24 cellular contexts compared by ENCODE assay signal in genomic region chr6:897561-898207, GRCh38.
"Had no signal": no experiment of that assay in that cellular context is flagged by ENCODE, and none has a peak within 500 bp of the region (broad histone marks: within the 10 kb centered on the region; RNA-seq: fewer than 3 reads in every experiment).

No MANE protein-coding gene starts in this region.

- H3K9me3 Mint-ChIP-seq: activated CD4-positive, alpha-beta T cell treated with anti-CD3 and anti-CD28 coated beads, Interleukin-2, amount 10 ng/mL, durations not matched to agents 7 days and 5 days; activated naive CD4-positive, alpha-beta T cell treated with anti-CD3 and anti-CD28 coated beads, Interleukin-2, amount 50 U/mL, for 24 hours; activated T-cell treated with anti-CD3 and anti-CD28 coated beads, Interleukin-2, amount 50 U/mL, for 72 hours; nephron progenitor cell had no signal

- H3K27me3 ChIP-seq: ascending aorta, foreskin keratinocyte, right atrium auricular region, tibial nerve, uterus had no signal

- H3K4me1 ChIP-seq: ascending aorta, breast epithelium, foreskin keratinocyte, right atrium auricular region, uterus had no signal

- H3K9me3 ChIP-seq: ascending aorta, breast epithelium, right atrium auricular region, tibial nerve, uterus had no signal

- ATAC-seq: activated T-cell treated with anti-CD3 and anti-CD28 coated beads, Interleukin-2, amount 50 U/mL, for 72 hours; foreskin keratinocyte; left lobe of liver; stimulated activated naive CD8-positive, alpha-beta T cell treated with anti-CD3 and anti-CD28 coated beads, Interleukin-15, Interleukin-2, amounts not matched to agents 100 U/mL and 50 U/mL, for 24 hours had no signal

- H3K4me1 Mint-ChIP-seq: activated CD4-positive, alpha-beta T cell treated with anti-CD3 and anti-CD28 coated beads, Interleukin-2, amount 10 ng/mL, durations not matched to agents 7 days and 5 days; activated naive CD4-positive, alpha-beta T cell treated with anti-CD3 and anti-CD28 coated beads, Interleukin-2, amount 50 U/mL, for 24 hours; nephron progenitor cell had no signal

- H3K4me3 Mint-ChIP-seq: activated CD4-positive, alpha-beta T cell treated with anti-CD3 and anti-CD28 coated beads, Interleukin-2, amount 10 ng/mL, durations not matched to agents 7 days and 5 days; activated naive CD4-positive, alpha-beta T cell treated with anti-CD3 and anti-CD28 coated beads, Interleukin-2, amount 50 U/mL, for 24 hours; nephron progenitor cell had no signal

- H3K27ac Mint-ChIP-seq: activated CD4-positive, alpha-beta T cell treated with anti-CD3 and anti-CD28 coated beads, Interleukin-2, amount 10 ng/mL, durations not matched to agents 7 days and 5 days; activated naive CD4-positive, alpha-beta T cell treated with anti-CD3 and anti-CD28 coated beads, Interleukin-2, amount 50 U/mL, for 24 hours; activated T-cell treated with anti-CD3 and anti-CD28 coated beads, Interleukin-2, amount 50 U/mL, for 72 hours; nephron progenitor cell; progenitor cell of endocrine pancreas had no signal

- DNase-seq: activated CD4-positive, alpha-beta T cell treated with anti-CD3 and anti-CD28 coated beads, Interleukin-2, amount 10 ng/mL, durations not matched to agents 7 days and 5 days; activated CD8-positive, alpha-beta memory T cell treated with anti-CD3 and anti-CD28 coated beads for 24 hours; activated effector memory CD4-positive, alpha-beta T cell treated with anti-CD3 and anti-CD28 coated beads, Interleukin-2, amount 50 U/mL, for 16 hours; activated T-cell treated with anti-CD3 and anti-CD28 coated beads, Interleukin-2, amount 50 U/mL, for 72 hours; foreskin keratinocyte; glutamatergic neuron; hypothalamus; islet precursor cell; midbrain; nephron progenitor cell; stimulated activated CD4-positive, alpha-beta T cell treated with anti-CD3 and anti-CD28 coated beads, Interleukin-12 subunit alpha, Interleukin-12 subunit beta, amount 100 ng/mL, for 4 hours; stimulated activated CD4-positive, alpha-beta T cell treated with anti-CD3 and anti-CD28 coated beads, Interleukin-1b, Interleukin-23, amount 100 ng/mL, for 48 hours; stimulated activated CD8-positive, alpha-beta memory T cell treated with anti-CD3 and anti-CD28 coated beads, Interleukin-4, amount 100 ng/mL, for 48 hours; stimulated activated naive CD8-positive, alpha-beta T cell treated with anti-CD3 and anti-CD28 coated beads, Interleukin-15, Interleukin-2, amounts not matched to agents 100 U/mL and 50 U/mL, for 24 hours; substantia nigra; uterus had no signal

- H3K27ac ChIP-seq: ascending aorta, breast epithelium, coronary artery, foreskin keratinocyte, right atrium auricular region, tibial nerve, uterus had no signal

- H3K4me3 ChIP-seq: ascending aorta, breast epithelium, coronary artery, right atrium auricular region, tibial nerve, uterus had no signal

- H3K36me3 ChIP-seq: ascending aorta, breast epithelium, right atrium auricular region, tibial nerve, uterus had no signal

- H3K36me3 Mint-ChIP-seq: activated naive CD4-positive, alpha-beta T cell treated with anti-CD3 and anti-CD28 coated beads, Interleukin-2, amount 50 U/mL, for 24 hours had no signal
